Comparison of ENCODE assay signal across 22 cellular contexts in the genomic region with DNA sequence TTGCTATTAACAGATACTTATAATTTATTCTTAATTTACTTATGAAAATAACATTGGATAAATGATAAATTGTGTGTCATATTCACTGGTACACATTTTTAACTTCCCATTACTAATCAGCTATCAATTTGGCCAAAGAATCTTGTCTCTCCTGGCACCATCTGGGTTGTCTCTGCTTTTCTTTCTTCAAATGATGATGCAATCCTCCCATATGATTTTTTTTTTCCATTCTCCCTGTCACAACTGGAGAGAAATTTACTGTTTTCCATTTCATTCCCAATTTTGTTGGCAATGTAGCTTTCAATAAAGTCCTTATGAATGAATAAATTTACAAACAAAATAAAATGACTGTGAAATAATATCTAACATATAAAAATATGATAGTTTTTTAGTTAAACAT.
"Had no signal": no experiment of that assay in that cellular context is flagged by ENCODE, and none has a peak within 500 bp of the region (broad histone marks: within the 10 kb centered on the region; RNA-seq: fewer than 3 reads in every experiment).

No MANE protein-coding gene starts in this region.

- H3K36me3 Mint-ChIP-seq: IgD-negative memory B cell, T-cell had no signal

- DNase-seq: Kasumi-1, MM.1S, NCI-H1092 treated with DMSO at 0.1 percent for 48 hours, NCI-H1417, NCI-H1436 treated with DMSO at 0.1 percent for 48 hours, NCI-H1694, NCI-H187 treated with DMSO at 0.1 percent for 48 hours, NCI-H2029 treated with DMSO at 0.1 percent for 48 hours, NCI-H2171 treated with DMSO at 0.1 percent for 48 hours, NCI-H345, NCI-H524, NCI-H526 treated with DMSO at 0.1 percent for 48 hours, NCI-H774, PC-3, SHP77, SK-N-SH, SW 1271, T-cell had no signal

- H3K27ac Mint-ChIP-seq: IgD-negative memory B cell, T-cell had no signal

- H3K9ac ChIP-seq: KMS-11, SK-N-SH had no signal

- ATAC-seq: Panc1, PC-3, T-cell had no signal

- H3K27me3 Mint-ChIP-seq: IgD-negative memory B cell, T-cell had no signal

- H3K4me1 Mint-ChIP-seq: IgD-negative memory B cell, T-cell had no signal

- H3K27ac ChIP-seq: KMS-11, RWPE1 had no signal

- H3K9me3 ChIP-seq: SK-N-SH had no signal

- H3K4me2 ChIP-seq: KMS-11, SK-N-SH had no signal

- H3K4me3 Mint-ChIP-seq: IgD-negative memory B cell, T-cell had no signal
